ENCODE assay signal across 1 cellular context in genomic region chr9:27194401-27195091, GRCh38.
TF ChIP-seq lines count a peak whose summit lies in the region.

No MANE protein-coding gene starts in this region.

TF ChIP-seq in HEK293, 187 proteins besides CTCF, POLR2A, EP300 and RAD21 (continued from another document):
- TF ChIP-seq ZNF518A (tag by site-specific recombination; conservative IDR thresholded peaks at IDR 0.05; ENCODE audit: low read depth) = 0 out of 2 replicates have a peak, but pooled peaks have one; percentile 36
- no peak for TF ChIP-seq MZF1 (tag by site-specific recombination; IDR thresholded peaks at IDR 0.05; ENCODE audit: borderline replicate concordance)
- TF ChIP-seq ZNF280C (tag by site-specific recombination; IDR thresholded peaks at IDR 0.05) = no peak
- TF ChIP-seq GLIS1 (tag by site-specific recombination; IDR thresholded peaks at IDR 0.05) = peak; percentile 42; the same call in 1 of the 2 replicates
- TF ChIP-seq ZNF585B (tag by site-specific recombination; IDR thresholded peaks at IDR 0.05) = no peak
- TF ChIP-seq ZNF560 (tag by site-specific recombination; IDR thresholded peaks at IDR 0.05; ENCODE audit: borderline replicate concordance) = no peak
- peak; percentile 61 for TF ChIP-seq PRDM10 (tag by site-specific recombination; IDR thresholded peaks at IDR 0.05)
- TF ChIP-seq ZNF292 (tag by site-specific recombination; IDR thresholded peaks at IDR 0.05; ENCODE audit: borderline replicate concordance, low read depth) = no peak
- TF ChIP-seq ZNF510 (tag by site-specific recombination; IDR thresholded peaks at IDR 0.05; ENCODE audit: insufficient replicate concordance) = no peak
- TF ChIP-seq ZNF214 (tag by site-specific recombination; IDR thresholded peaks at IDR 0.05; ENCODE audit: borderline replicate concordance) = no peak
- TF ChIP-seq ZBTB11 (tag by site-specific recombination; conservative IDR thresholded peaks at IDR 0.05; ENCODE audit: low read depth) = no peak
- no peak for TF ChIP-seq ZNF202 (tag by site-specific recombination; IDR thresholded peaks at IDR 0.05; ENCODE audit: borderline replicate concordance)
- peak; percentile 45; the same call in 1 of the 2 replicates for TF ChIP-seq ZNF660 (tag by site-specific recombination; IDR thresholded peaks at IDR 0.05)
- no peak for TF ChIP-seq ZNF133 (tag by site-specific recombination; IDR thresholded peaks at IDR 0.05)
- TF ChIP-seq ZNF777 (tag by site-specific recombination; IDR thresholded peaks at IDR 0.05; ENCODE audit: borderline replicate concordance) = no peak
- no peak for TF ChIP-seq ZNF449 (tag by site-specific recombination; IDR thresholded peaks at IDR 0.05)
- peak; percentile 17; the same call in 1 of the 2 replicates for TF ChIP-seq ZNF398 (tag by site-specific recombination; IDR thresholded peaks at IDR 0.05)
- TF ChIP-seq ZNF837 (tag by site-specific recombination; IDR thresholded peaks at IDR 0.05) = no peak
- no peak for TF ChIP-seq ZNF302 (tag by site-specific recombination; IDR thresholded peaks at IDR 0.05; ENCODE audit: low read depth)
- no peak for TF ChIP-seq ZNF623 (tag by site-specific recombination; IDR thresholded peaks at IDR 0.05)
- TF ChIP-seq ZNF239 (tag by site-specific recombination; IDR thresholded peaks at IDR 0.05) = no peak
- TF ChIP-seq HOXC10 (CRISPR knock-in tag; IDR thresholded peaks at IDR 0.05) = no peak
- TF ChIP-seq IKZF3 (tag by site-specific recombination; IDR thresholded peaks at IDR 0.05) = no peak
- 0 out of 2 replicates have a peak, but pooled peaks have one; percentile 17 for TF ChIP-seq ZNF692 (tag by site-specific recombination; IDR thresholded peaks at IDR 0.05)
- TF ChIP-seq FEZF1 (tag by site-specific recombination; IDR thresholded peaks at IDR 0.05) = peak; percentile 91
- TF ChIP-seq ZNF335 (tag by site-specific recombination; conservative IDR thresholded peaks at IDR 0.05) = peak; percentile 58; the same call in 1 of the 2 replicates
- TF ChIP-seq ZNF514 (tag by site-specific recombination; IDR thresholded peaks at IDR 0.05) = no peak
